19 cellular contexts compared by ENCODE assay signal in genomic region chr4:35125995-35126712, GRCh38.
DNase-seq lines count a peak whose midpoint lies in the region; ATAC-seq and TF ChIP-seq lines count a peak whose summit lies in the region.
"Had no signal": no experiment of that assay in that cellular context is flagged by ENCODE, and none has a peak within 500 bp of the region (broad histone marks: within the 10 kb centered on the region; RNA-seq: fewer than 3 reads in every experiment).

No MANE protein-coding gene starts in this region.

- H3K36me3 ChIP-seq in mammary epithelial cell (ENCODE audit: insufficient read depth, low read length) = no peaks in the 10 kb centered on the region
- H3K36me3 ChIP-seq in CD8-positive, alpha-beta T cell (ENCODE audit: insufficient read depth, low read length) = no peaks in the 10 kb centered on the region
- H3K36me3 ChIP-seq: esophagus squamous epithelium had no signal

- H3K27ac ChIP-seq in mammary epithelial cell (ENCODE audit: insufficient read depth, low read depth, low read length) = no peak overlapping the region
- no peak overlapping the region for H3K27ac ChIP-seq in CD8-positive, alpha-beta T cell (ENCODE audit: low read depth, low read length)
- H3K27ac ChIP-seq: C4-2B, esophagus squamous epithelium had no signal

- TF ChIP-seq CTCF in MCF 10A (IDR thresholded peaks at IDR 0.05; ENCODE audit: unreplicated experiment) (no peak), mammary epithelial cell (conservative IDR thresholded peaks at IDR 0.05 in 1 of 2, IDR thresholded peaks at IDR 0.05 in 1 of 2; ENCODE audit: extremely low read depth in 1 of 2, insufficient read depth in 1 of 2, low read depth in 1 of 2, low read length in 2 of 2) (no peak)
- no peak for TF ChIP-seq CTCF in CD8-positive, alpha-beta T cell (IDR thresholded peaks at IDR 0.05)

- no peaks in the 10 kb centered on the region for H3K4me1 ChIP-seq in mammary epithelial cell (ENCODE audit: insufficient read depth, low read length)
- H3K4me1 ChIP-seq in CD8-positive, alpha-beta T cell (ENCODE audit: insufficient read depth, low read length) = no peaks in the 10 kb centered on the region
- H3K4me1 ChIP-seq: esophagus squamous epithelium had no signal

- H3K36me3 Mint-ChIP-seq in MCF 10A (ENCODE audit: insufficient read depth, unreplicated experiment) = peaks cover 5% of the 10 kb centered on the region
- H3K36me3 Mint-ChIP-seq in CD8-positive, alpha-beta T cell = no peaks in the 10 kb centered on the region
- H3K36me3 Mint-ChIP-seq: IgD-negative memory B cell had no signal

- H3K4me2 ChIP-seq in mammary epithelial cell (ENCODE audit: insufficient read depth, low read depth, low read length) = no peak overlapping the region

- in situ Hi-C loops in mammary epithelial cell (cut with MboI; ENCODE audit: low sequenced_read_pairs in 2 of 2) = no loop called here

- intact Hi-C loops in MCF 10A (cut with micrococcal nuclease) = no loop called here
- intact Hi-C loops in mammary epithelial cell (cut with micrococcal nuclease) = no loop called here
- intact Hi-C loops in CD8-positive, alpha-beta T cell (cut with DNase I, micrococcal nuclease) = no loop called here

- H3K4me3 ChIP-seq in mammary epithelial cell (replicated peaks in 1 of 3; ENCODE audit: insufficient read depth in 1 of 3, low read depth in 2 of 3, low read length in 3 of 3) = no peak overlapping the region
- no peak overlapping the region for H3K4me3 ChIP-seq in CD8-positive, alpha-beta T cell (ENCODE audit: low read depth, low read length)
- H3K4me3 ChIP-seq: esophagus squamous epithelium had no signal

- H3K4me1 Mint-ChIP-seq in MCF 10A (ENCODE audit: insufficient read depth, unreplicated experiment) = no peaks in the 10 kb centered on the region
- H3K4me1 Mint-ChIP-seq in CD8-positive, alpha-beta T cell (ENCODE audit: low read depth) = no peaks in the 10 kb centered on the region
- H3K4me1 Mint-ChIP-seq: IgD-negative memory B cell, neural crest cell had no signal

- H3K79me2 ChIP-seq in mammary epithelial cell (ENCODE audit: insufficient read depth, low read length) = no peaks in the 10 kb centered on the region

- H3K4me3 Mint-ChIP-seq in MCF 10A (ENCODE audit: unreplicated experiment) = no peak overlapping the region
- no peak overlapping the region for H3K4me3 Mint-ChIP-seq in CD8-positive, alpha-beta T cell
- H3K4me3 Mint-ChIP-seq: IgD-negative memory B cell, neural crest cell had no signal

- ATAC-seq in GM19455 (IDR thresholded peaks at IDR 0.05; ENCODE audit: unreplicated experiment) = no peak
- no peak for ATAC-seq in CD8-positive, alpha-beta T cell

- DNase-seq in MCF 10A (ENCODE audit: unreplicated experiment) = peak; percentile 6
- no peak for DNase-seq in mammary epithelial cell
- peak; percentile 83 for DNase-seq in NCI-H345 (lab: John Stamatoyannopoulos, UW)
- peak; percentile 8 for DNase-seq in cerebellar cortex (ENCODE audit: low spot score)
- no peak for DNase-seq in activated CD4-positive, alpha-beta T cell treated with anti-CD3 and anti-CD28 coated beads, Interleukin-2, amount 50 U/mL, for 1 hour
- DNase-seq in CD8-positive, alpha-beta T cell = no peak
- DNase-seq in stimulated activated CD4-positive, alpha-beta T cell treated with anti-CD3 and anti-CD28 coated beads, Interleukin-4, amount 100 ng/mL, for 4 hours = no peak
- DNase-seq: DMS79; effector memory CD4-positive, alpha-beta T cell; esophagus squamous epithelium; HCEC 1CT; MM.1S; NCI-H2171; stimulated activated CD8-positive, alpha-beta memory T cell treated with anti-CD3 and anti-CD28 coated beads, Interleukin-4, amount 100 ng/mL, for 48 hours; T-helper 1 cell had no signal

- POLR2A ChIA-PET in MCF 10A (lab: Yijun Ruan, JAX) = no interaction called here
- POLR2A ChIA-PET in CD8-positive, alpha-beta T cell (lab: Charles Lee) = no interaction called here

- WGBS in mammary epithelial cell (ENCODE audit: low coverage, missing lambda C conversion rate) = 80% methylated on average over 4 of the region's 4 CpGs

- no peaks in the 10 kb centered on the region for H4K20me1 ChIP-seq in mammary epithelial cell (ENCODE audit: insufficient read depth, low read length)

- CTCF ChIA-PET in MCF 10A (lab: Yijun Ruan, JAX) = interaction anchor here (0.6 to 0.7 kb wide), 2 partner anchors 36 to 1001 kb away, joined by 3 to 4 read pairs; no protein-coding TSS in a partner anchor
- CTCF ChIA-PET in mammary epithelial cell (lab: Charles Lee; ENCODE audit: low non-redundant PET) = no interaction called here
- CTCF ChIA-PET in CD8-positive, alpha-beta T cell (lab: Charles Lee) = no interaction called here

- no peaks in the 10 kb centered on the region for H3K27me3 ChIP-seq in mammary epithelial cell (ENCODE audit: insufficient read depth, low read length)
- no peaks in the 10 kb centered on the region for H3K27me3 ChIP-seq in CD8-positive, alpha-beta T cell (ENCODE audit: insufficient read depth, low read length)
- H3K27me3 ChIP-seq: esophagus squamous epithelium had no signal

- BruUV-seq in MCF 10A (replicated peaks; lab: Mats Ljungman, UMichigan) (no TSS peak), mammary epithelial cell (replicated peaks; lab: Mats Ljungman, UMichigan) (no TSS peak)

- H3K9ac ChIP-seq in mammary epithelial cell (ENCODE audit: insufficient read depth, low read length) = no peak overlapping the region

- no peaks in the 10 kb centered on the region for H3K27me3 Mint-ChIP-seq in MCF 10A (ENCODE audit: insufficient read depth, unreplicated experiment)
- H3K27me3 Mint-ChIP-seq in CD8-positive, alpha-beta T cell (ENCODE audit: low read depth) = no peaks in the 10 kb centered on the region
- H3K27me3 Mint-ChIP-seq: IgD-negative memory B cell had no signal

- H2AFZ ChIP-seq in mammary epithelial cell (ENCODE audit: low read depth, low read length) = no peak overlapping the region

- dilution Hi-C loops in mammary epithelial cell (cut with HindIII; ENCODE audit: low sequenced_read_pairs) = no loop called here

- H3K27ac Mint-ChIP-seq in MCF 10A (ENCODE audit: low read depth, unreplicated experiment) = no peak overlapping the region
- H3K27ac Mint-ChIP-seq in CD8-positive, alpha-beta T cell = no peak overlapping the region
- H3K27ac Mint-ChIP-seq: IgD-negative memory B cell had no signal

- H3K9me3 ChIP-seq in mammary epithelial cell (replicated peaks; ENCODE audit: insufficient read depth, low read length) = peaks cover 5% of the 10 kb centered on the region
- H3K9me3 ChIP-seq in CD8-positive, alpha-beta T cell (ENCODE audit: low read length) = no peaks in the 10 kb centered on the region
- H3K9me3 ChIP-seq: esophagus squamous epithelium had no signal

- peaks cover 6% of the 10 kb centered on the region for H3K9me3 Mint-ChIP-seq in MCF 10A (ENCODE audit: unreplicated experiment)
- H3K9me3 Mint-ChIP-seq in CD8-positive, alpha-beta T cell = no peaks in the 10 kb centered on the region

Comparison
In these comparisons a context has a peak if more than half of its experiments do, and no peak if none do; other contexts are left out.
1. DNase-seq: peak in MCF 10A (single experiment), NCI-H345 (single experiment) and cerebellar cortex (single experiment); none in mammary epithelial cell (single experiment), activated CD4-positive, alpha-beta T cell treated with anti-CD3 and anti-CD28 coated beads, Interleukin-2, amount 50 U/mL, for 1 hour (single experiment), CD8-positive, alpha-beta T cell (0 of 7) and stimulated activated CD4-positive, alpha-beta T cell treated with anti-CD3 and anti-CD28 coated beads, Interleukin-4, amount 100 ng/mL, for 4 hours (0 of 2).